15 cellular contexts compared by ENCODE assay signal in genomic region chr14:45181329-45181728, GRCh38. TPM values are rescaled to one million over a fixed set of nuclear protein-coding genes. Genes with fewer than 3 reads are reported as not detected.
DNase-seq lines count a peak whose midpoint lies in the region; ATAC-seq and TF ChIP-seq lines count a peak whose summit lies in the region.
"Had no signal": no experiment of that assay in that cellular context is flagged by ENCODE, and none has a peak within 500 bp of the region (broad histone marks: within the 10 kb centered on the region; RNA-seq: fewer than 3 reads in every experiment).

No MANE protein-coding gene starts in this region.

- no peaks in the 10 kb centered on the region for H3K36me3 Mint-ChIP-seq in natural killer cell

- TF ChIP-seq CTCF in fibroblast of pulmonary artery (IDR thresholded peaks at IDR 0.05; ENCODE audit: low read length, missing control alignments) (no peak), natural killer cell (IDR thresholded peaks at IDR 0.05) (no peak)

- no peaks in the 10 kb centered on the region for H3K27me3 Mint-ChIP-seq in natural killer cell (ENCODE audit: low read depth in 2 of 2)

- no peak overlapping the region for H3K27ac Mint-ChIP-seq in natural killer cell

- no peak overlapping the region for H3K9ac ChIP-seq in HUES48 (ENCODE audit: low read depth, low read length)

- H3K27ac ChIP-seq in HUES48 (ENCODE audit: low read depth, low read length): peak overlapping the region; percentile 27
- H3K27ac ChIP-seq: SK-N-MC had no signal

- peaks cover 21% of the 10 kb centered on the region for H3K36me3 ChIP-seq in HUES48 (ENCODE audit: control insufficient read depth, insufficient read depth, low read length)

- ATAC-seq in HG02588 (IDR thresholded peaks at IDR 0.05; ENCODE audit: unreplicated experiment) (no peak), natural killer cell (no peak)

- DNase-seq in EL: peak; percentile 23
- DNase-seq in astrocyte of the hippocampus (ENCODE audit: low read depth, low spot score): peak; percentile 19
- peak; percentile 30 for DNase-seq in fibroblast of pulmonary artery (ENCODE audit: low read depth)
- no peak for DNase-seq in activated gamma-delta T cell (lab: John Stamatoyannopoulos, UW)
- no peak for DNase-seq in natural killer cell
- DNase-seq in NCI-H1048 (lab: John Stamatoyannopoulos, UW): no peak
- DNase-seq: COR-L47, H9, KG1, NCI-H1436 treated with DMSO at 0.1 percent for 48 hours, NCI-H2081, NCI-H748 treated with DMSO at 0.1 percent for 48 hours had no signal

- no peaks in the 10 kb centered on the region for H3K4me1 Mint-ChIP-seq in natural killer cell

- no peaks in the 10 kb centered on the region for H3K9me3 Mint-ChIP-seq in natural killer cell
- H3K9me3 Mint-ChIP-seq: H9 had no signal

- no peak overlapping the region for H3K4me3 ChIP-seq in HUES48 (ENCODE audit: low read depth, low read length)
- H3K4me3 ChIP-seq in fibroblast of pulmonary artery (replicated peaks; ENCODE audit: low read depth, low read length): peak overlapping the region; percentile 21
- H3K4me3 ChIP-seq: SK-N-MC had no signal

- H3K4me3 Mint-ChIP-seq in natural killer cell: no peak overlapping the region
- H3K4me3 Mint-ChIP-seq: H9 had no signal

- H3K9me3 ChIP-seq in HUES48 (ENCODE audit: control insufficient read depth, insufficient read depth, low read length): no peaks in the 10 kb centered on the region

- H3K4me1 ChIP-seq in HUES48 (ENCODE audit: control insufficient read depth, insufficient read depth, low read length): peaks cover 10% of the 10 kb centered on the region; the same call in 1 of the 2 replicates

- intact Hi-C loops in natural killer cell (cut with micrococcal nuclease): no loop called here

- no peaks in the 10 kb centered on the region for H3K27me3 ChIP-seq in HUES48 (ENCODE audit: control insufficient read depth, insufficient read depth, low read length)

RNA-seq across cellular contexts. Expression of gene FANCM, which starts 45.6 kb away (rescaled TPM):
- 10 to 100 TPM in 2 of 3 donors, 1 to 10 TPM in 1; 8.3 to 16.9 (median 13.2) TPM for total RNA-seq in natural killer cell

RNA-seq across cellular contexts. Expression of gene FKBP3, which starts 47.0 kb away (rescaled TPM):
- 10 to 100 TPM; 32.2 to 39.7 (median 33.7) TPM for total RNA-seq in natural killer cell

Comparison
In these comparisons a context has a peak if more than half of its experiments do, and no peak if none do; other contexts are left out.
1. DNase-seq: peak in EL (single experiment), astrocyte of the hippocampus (single experiment) and fibroblast of pulmonary artery (single experiment); none in activated gamma-delta T cell (single experiment), natural killer cell (single experiment) and NCI-H1048 (single experiment).